In the genomic region with DNA sequence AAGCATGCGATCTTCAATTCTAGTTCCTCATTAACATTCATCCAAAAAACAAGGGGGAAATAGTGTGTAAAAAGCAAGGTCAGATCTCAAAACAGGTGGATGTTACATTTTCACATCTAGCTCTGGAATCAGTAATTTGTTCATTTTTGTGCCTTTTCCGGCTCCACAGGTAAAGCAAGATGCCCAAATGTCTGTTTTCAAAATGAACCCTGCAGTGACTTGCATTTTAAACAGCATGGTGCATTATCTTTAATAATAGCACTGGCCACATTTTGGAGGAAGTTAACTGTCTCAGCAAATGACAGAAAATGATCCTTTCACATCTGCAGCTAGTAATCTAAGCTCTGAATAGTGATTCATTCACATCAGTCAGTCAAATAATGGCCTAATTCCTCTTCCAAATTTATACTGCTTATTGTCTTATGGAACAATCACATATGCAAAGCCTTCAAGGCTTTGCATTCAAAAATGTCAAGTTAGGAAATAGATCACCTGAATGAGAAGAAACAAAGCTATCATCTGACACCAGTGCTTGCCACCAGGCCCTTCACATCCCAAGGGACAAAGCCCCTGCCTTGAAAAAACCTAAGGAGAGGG, we compare ENCODE assay signal across 1 cellular context.
TF ChIP-seq lines count a peak whose summit lies in the region.

No MANE protein-coding gene starts in this region.

TF ChIP-seq in SK-N-SH treated with all-trans-retinoic acid at 6 μM for 48 hours, 23 proteins besides CTCF, POLR2A, EP300 and RAD21 (continued from another document):
- TF ChIP-seq OSR1 (CRISPR knock-in tag; IDR thresholded peaks at IDR 0.05) (no peak), ZNF565 (CRISPR knock-in tag; conservative IDR thresholded peaks at IDR 0.05; ENCODE audit: low read depth) (no peak), TOX (CRISPR knock-in tag; IDR thresholded peaks at IDR 0.05; ENCODE audit: borderline replicate concordance) (no peak), ZFP30 (CRISPR knock-in tag; IDR thresholded peaks at IDR 0.05) (no peak)
